ENCODE assay signal across 16 cellular contexts in genomic region chr9:94843089-94843488, GRCh38.
DNase-seq lines count a peak whose midpoint lies in the region; ATAC-seq, FAIRE-seq and TF ChIP-seq lines count a peak whose summit lies in the region.
"Had no signal": no experiment of that assay in that cellular context is flagged by ENCODE, and none has a peak within 500 bp of the region (broad histone marks: within the 10 kb centered on the region; RNA-seq: fewer than 3 reads in every experiment).

No MANE protein-coding gene starts in this region.

- peak overlapping the region; percentile 9 for H2BK5ac ChIP-seq in trophoblast cell (ENCODE audit: low read depth, low read length, poor library complexity)

- no peak overlapping the region for H3K18ac ChIP-seq in trophoblast cell (ENCODE audit: low read length)

- no CpG with 5 or more reads among the region's 5 CpGs for WGBS in trophoblast cell (ENCODE audit: extremely low coverage, insufficient coverage, insufficient read length)

- no peak overlapping the region for H3K4ac ChIP-seq in trophoblast cell (ENCODE audit: low read depth, low read length)

- H3K9me3 ChIP-seq in keratinocyte (ENCODE audit: control insufficient read depth, low read depth, low read length) (no peaks in the 10 kb centered on the region), trophoblast cell (ENCODE audit: insufficient read depth, low read depth, low read length) (no peaks in the 10 kb centered on the region)
- H3K9me3 ChIP-seq: BE2C, SJSA1 had no signal

- no peak for DNase-seq in Calu3
- DNase-seq in WTC11 (ENCODE audit: low spot score), result no peak
- no peak for DNase-seq in keratinocyte (ENCODE audit: low read depth, low spot score)
- no peak for DNase-seq in trophoblast cell
- no peak for DNase-seq in RWPE1 (ENCODE audit: low spot score)
- no peak for DNase-seq in germinal center (ENCODE audit: low spot score)
- DNase-seq: BE2C, EL, NCI-H1092, NCI-H2227 treated with DMSO at 0.1 percent for 48 hours, NCI-H526, OCI-M1 had no signal

- H3K4me2 ChIP-seq in keratinocyte (ENCODE audit: control insufficient read depth, extremely low read depth, insufficient read depth, low read depth, low read length) (no peak overlapping the region), trophoblast cell (ENCODE audit: low read length) (no peak overlapping the region)

- H3K4me1 ChIP-seq in keratinocyte (ENCODE audit: control insufficient read depth, extremely low read depth, insufficient read depth, low read length) (peaks cover 13% of the 10 kb centered on the region), trophoblast cell (ENCODE audit: control insufficient read depth in 1 of 2, insufficient read depth in 2 of 2, low read length in 2 of 2) (peaks cover 5% of the 10 kb centered on the region in 2 experiments)
- H3K4me1 ChIP-seq: HAP-1 had no signal

- no peaks in the 10 kb centered on the region for H3K27me3 ChIP-seq in keratinocyte (ENCODE audit: control insufficient read depth, extremely low read depth, insufficient read depth, low read length)
- no peaks in the 10 kb centered on the region for H3K27me3 ChIP-seq in trophoblast cell (ENCODE audit: insufficient read depth, low read length)
- H3K27me3 ChIP-seq: BE2C, SJSA1 had no signal

- peak overlapping the region; percentile 17 for H3K14ac ChIP-seq in trophoblast cell (ENCODE audit: low read length)

- no peaks in the 10 kb centered on the region for H3K36me3 ChIP-seq in keratinocyte (ENCODE audit: control insufficient read depth in 2 of 2, extremely low read depth in 1 of 2, insufficient read depth in 2 of 2, low read length in 2 of 2)
- peaks cover 0 to 1% of the 10 kb centered on the region in 2 experiments for H3K36me3 ChIP-seq in trophoblast cell (ENCODE audit: control insufficient read depth in 1 of 2, insufficient read depth in 2 of 2, low read length in 2 of 2)
- H3K36me3 ChIP-seq: HAP-1, SJSA1 had no signal

- no peaks in the 10 kb centered on the region for H3K79me2 ChIP-seq in keratinocyte (ENCODE audit: control insufficient read depth, insufficient read depth, low read length)
- H3K79me2 ChIP-seq in trophoblast cell (ENCODE audit: control insufficient read depth, insufficient read depth, low read length, poor library complexity), result no peaks in the 10 kb centered on the region

- no TSS peak for BruUV-seq in Calu3 (replicated peaks; lab: Mats Ljungman, UMichigan)

- no peak overlapping the region for H2BK12ac ChIP-seq in trophoblast cell (ENCODE audit: low read length)

- peak overlapping the region; percentile 18 for H4K12ac ChIP-seq in trophoblast cell (ENCODE audit: low read depth, low read length)

- no peak overlapping the region for H3K27ac ChIP-seq in keratinocyte (ENCODE audit: control insufficient read depth, insufficient read depth, low read length)
- H3K27ac ChIP-seq in trophoblast cell (ENCODE audit: low read depth, low read length), result peak overlapping the region; percentile 24
- no peak overlapping the region for H3K27ac ChIP-seq in RWPE1
- H3K27ac ChIP-seq: SJSA1 had no signal

- peaks cover 4% of the 10 kb centered on the region for H3K79me1 ChIP-seq in trophoblast cell (ENCODE audit: low read length)

- H3K36me3 Mint-ChIP-seq in Calu3 (ENCODE audit: insufficient read depth, unreplicated experiment), result peaks cover 8% of the 10 kb centered on the region
- H3K36me3 Mint-ChIP-seq in WTC11, result peaks cover 3% of the 10 kb centered on the region

- H3K27ac Mint-ChIP-seq in Calu3 (ENCODE audit: unreplicated experiment) (peak overlapping the region; percentile 57), WTC11 (0 out of 2 replicates have a peak overlapping the region, but pooled peaks have one; percentile 7)

- TF ChIP-seq CTCF in Calu3 (IDR thresholded peaks at IDR 0.05; ENCODE audit: unreplicated experiment), result no peak
- no peak for TF ChIP-seq CTCF in WTC11 (IDR thresholded peaks at IDR 0.05)
- no peak for TF ChIP-seq CTCF in keratinocyte (optimal IDR thresholded peaks at IDR 0.05 in 1 of 3, IDR thresholded peaks at IDR 0.05 in 1 of 3, conservative IDR thresholded peaks at IDR 0.05 in 1 of 3; ENCODE audit: extremely low read depth in 1 of 3, insufficient read depth in 2 of 3, low read length in 3 of 3)
- no peak for TF ChIP-seq CTCF in RWPE1 (conservative IDR thresholded peaks at IDR 0.05; ENCODE audit: low read depth)

- H2AFZ ChIP-seq in keratinocyte (ENCODE audit: control insufficient read depth, low read length) (peak overlapping the region; percentile 8), trophoblast cell (ENCODE audit: insufficient read depth, low read length, poor library complexity) (no peak overlapping the region)

- dilution Hi-C loops in keratinocyte (cut with MboI; ENCODE audit: extremely low pct_ligation_motif_present, low sequenced_read_pairs), result no loop called here

- H3K23ac ChIP-seq in trophoblast cell (ENCODE audit: low read length), result no peak overlapping the region

- H3K27me3 Mint-ChIP-seq in Calu3 (ENCODE audit: unreplicated experiment), result no peaks in the 10 kb centered on the region
- H3K27me3 Mint-ChIP-seq in WTC11 (ENCODE audit: low read depth), result no peaks in the 10 kb centered on the region

- ATAC-seq in WTC11, result peak; percentile 38; the same call in 1 of the 2 replicates
- ATAC-seq in esophagus mucosa, result no peak
- ATAC-seq: K562 had no signal

- H3K4me3 Mint-ChIP-seq in Calu3 (ENCODE audit: low read depth, unreplicated experiment), result no peak overlapping the region
- H3K4me3 Mint-ChIP-seq in WTC11, result no peak overlapping the region

- H3K9me1 ChIP-seq in keratinocyte (ENCODE audit: control insufficient read depth, extremely low read depth, insufficient read depth, low read length), result no peaks in the 10 kb centered on the region

- intact Hi-C loops in Calu3 (cut with micrococcal nuclease; ENCODE audit: unreplicated experiment), result no loop called here

- H3K4me3 ChIP-seq in keratinocyte (ENCODE audit: control insufficient read depth in 2 of 3, extremely low read depth in 1 of 3, insufficient read depth in 2 of 3, low read depth in 1 of 3, low read length in 3 of 3) (no peak overlapping the region), trophoblast cell (ENCODE audit: low read depth, low read length) (no peak overlapping the region)
- H3K4me3 ChIP-seq: HAP-1, K562, SJSA1 had no signal

- no peaks in the 10 kb centered on the region for H4K20me1 ChIP-seq in keratinocyte (ENCODE audit: control insufficient read depth, extremely low read depth, insufficient read depth, low read length)

- no peak for FAIRE-seq in keratinocyte (lab: Jason Lieb, UNC)
- FAIRE-seq: K562 had no signal

- POLR2A ChIA-PET in WTC11 (lab: Charles Lee), result no interaction called here
- POLR2A ChIA-PET in RWPE1 (lab: Yijun Ruan, JAX; ENCODE audit: low non-redundant PET), result no interaction called here

- peak overlapping the region; percentile 19 for H4K91ac ChIP-seq in trophoblast cell (ENCODE audit: low read depth, low read length)

- CTCF ChIA-PET in Calu3 (lab: Charles Lee) (no interaction called here), WTC11 (lab: Charles Lee) (interaction anchor here (0.6 kb wide), 1 partner anchor 27 kb away, joined by 4 read pairs; no protein-coding TSS in a partner anchor), RWPE1 (lab: Yijun Ruan, JAX) (no interaction called here)

- H2BK120ac ChIP-seq in trophoblast cell (ENCODE audit: insufficient read depth, low read length, poor library complexity), result no peak overlapping the region

- H3K4me1 Mint-ChIP-seq in Calu3 (ENCODE audit: low read depth, unreplicated experiment) (peaks cover 66% of the 10 kb centered on the region), WTC11 (peaks cover 6% of the 10 kb centered on the region)

- H3K9ac ChIP-seq in keratinocyte (ENCODE audit: control insufficient read depth, extremely low read depth, insufficient read depth, low read length) (no peak overlapping the region), trophoblast cell (ENCODE audit: low read length) (no peak overlapping the region)

- H2AK5ac ChIP-seq in trophoblast cell (ENCODE audit: low read length), result no peak overlapping the region

- H3K9me3 Mint-ChIP-seq in Calu3 (ENCODE audit: low read depth, unreplicated experiment) (peaks cover 8% of the 10 kb centered on the region), WTC11 (peaks cover 9% of the 10 kb centered on the region)

- peak overlapping the region; percentile 13 for H4K8ac ChIP-seq in trophoblast cell (ENCODE audit: low read depth, low read length)

TF ChIP-seq in WTC11, 78 proteins besides CTCF, POLR2A, EP300 and RAD21 (continues in another document):
- TF ChIP-seq ZNF317 (CRISPR knock-in tag; IDR thresholded peaks at IDR 0.05; ENCODE audit: borderline replicate concordance, low read depth) (no peak), ZNF263 (CRISPR knock-in tag; IDR thresholded peaks at IDR 0.05; ENCODE audit: low read depth) (no peak), NFE2L1 (CRISPR knock-in tag; IDR thresholded peaks at IDR 0.05) (no peak), ATF3 (CRISPR knock-in tag; conservative IDR thresholded peaks at IDR 0.05) (no peak), SOX15 (CRISPR knock-in tag; IDR thresholded peaks at IDR 0.05) (no peak), TEAD1 (CRISPR knock-in tag; IDR thresholded peaks at IDR 0.05) (no peak), ZSCAN18 (CRISPR knock-in tag; IDR thresholded peaks at IDR 0.05) (no peak), HMGA2 (CRISPR knock-in tag; IDR thresholded peaks at IDR 0.05) (no peak)
